ENCODE assay signal across 1 cellular context in the genomic region with DNA sequence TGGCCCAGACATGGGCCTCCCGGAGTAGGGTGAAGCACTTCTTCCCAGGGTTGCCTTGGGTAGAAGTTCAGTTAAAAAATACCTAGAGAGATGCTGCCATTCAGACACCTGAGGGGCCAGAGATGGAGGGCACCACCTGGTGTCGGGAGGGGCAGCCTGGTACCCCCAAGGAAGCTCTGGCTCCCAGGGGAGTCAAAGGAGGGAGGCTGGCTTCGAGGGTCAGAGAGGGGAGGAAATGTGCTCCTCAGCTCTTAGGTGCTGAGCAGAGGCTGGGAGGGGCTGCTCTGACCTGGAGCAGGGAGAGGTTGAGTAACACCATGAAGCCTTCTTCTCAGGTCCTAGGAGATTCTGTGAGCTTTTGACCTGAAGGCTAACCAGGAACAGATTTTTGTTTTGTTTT.
TF ChIP-seq lines count a peak whose summit lies in the region.

No MANE protein-coding gene starts in this region.

TF ChIP-seq in GM12878, 131 proteins besides CTCF, POLR2A, EP300 and RAD21:
- TF ChIP-seq MEF2B (IDR thresholded peaks at IDR 0.05; ENCODE audit: partially characterized antibody, poor library complexity, severe bottlenecking) (no peak), NR2C2 (IDR thresholded peaks at IDR 0.05; ENCODE audit: borderline replicate concordance, control insufficient read depth, insufficient read length, low read depth) (no peak), BRCA1 (IDR thresholded peaks at IDR 0.05; ENCODE audit: low read depth, low read length) (no peak), ESRRA (IDR thresholded peaks at IDR 0.05; ENCODE audit: low read length) (no peak), HCFC1 (IDR thresholded peaks at IDR 0.05; ENCODE audit: low read length) (no peak), CBFB (IDR thresholded peaks at IDR 0.05; ENCODE audit: low read depth) (no peak), TCF3 (IDR thresholded peaks at IDR 0.05; ENCODE audit: borderline replicate concordance, insufficient read depth, low read depth, low read length) (no peak), FOXM1 (IDR thresholded peaks at IDR 0.05; ENCODE audit: low read depth, low read length) (no peak), ETV6 (conservative IDR thresholded peaks at IDR 0.05 in 1 of 2, IDR thresholded peaks at IDR 0.05 in 1 of 2; ENCODE audit: borderline replicate concordance in 1 of 2, low read depth in 1 of 2) (no peak), SUZ12 (IDR thresholded peaks at IDR 0.05; ENCODE audit: unreplicated experiment) (no peak), SREBF2 (IDR thresholded peaks at IDR 0.05; ENCODE audit: low read length) (no peak), PML (IDR thresholded peaks at IDR 0.05; ENCODE audit: low read length) (no peak), IKZF1 (conservative IDR thresholded peaks at IDR 0.05) (no peak), RAD51 (IDR thresholded peaks at IDR 0.05) (no peak), YY1 (IDR thresholded peaks at IDR 0.05; ENCODE audit: low read depth, low read length) (no peak), SP1 (IDR thresholded peaks at IDR 0.05; ENCODE audit: low read depth, low read length) (no peak), NBN (IDR thresholded peaks at IDR 0.05) (no peak), HDGF (IDR thresholded peaks at IDR 0.05) (no peak), MYB (IDR thresholded peaks at IDR 0.05; ENCODE audit: borderline replicate concordance, low read depth, low read length) (no peak)
- TF ChIP-seq, protein P1, sequence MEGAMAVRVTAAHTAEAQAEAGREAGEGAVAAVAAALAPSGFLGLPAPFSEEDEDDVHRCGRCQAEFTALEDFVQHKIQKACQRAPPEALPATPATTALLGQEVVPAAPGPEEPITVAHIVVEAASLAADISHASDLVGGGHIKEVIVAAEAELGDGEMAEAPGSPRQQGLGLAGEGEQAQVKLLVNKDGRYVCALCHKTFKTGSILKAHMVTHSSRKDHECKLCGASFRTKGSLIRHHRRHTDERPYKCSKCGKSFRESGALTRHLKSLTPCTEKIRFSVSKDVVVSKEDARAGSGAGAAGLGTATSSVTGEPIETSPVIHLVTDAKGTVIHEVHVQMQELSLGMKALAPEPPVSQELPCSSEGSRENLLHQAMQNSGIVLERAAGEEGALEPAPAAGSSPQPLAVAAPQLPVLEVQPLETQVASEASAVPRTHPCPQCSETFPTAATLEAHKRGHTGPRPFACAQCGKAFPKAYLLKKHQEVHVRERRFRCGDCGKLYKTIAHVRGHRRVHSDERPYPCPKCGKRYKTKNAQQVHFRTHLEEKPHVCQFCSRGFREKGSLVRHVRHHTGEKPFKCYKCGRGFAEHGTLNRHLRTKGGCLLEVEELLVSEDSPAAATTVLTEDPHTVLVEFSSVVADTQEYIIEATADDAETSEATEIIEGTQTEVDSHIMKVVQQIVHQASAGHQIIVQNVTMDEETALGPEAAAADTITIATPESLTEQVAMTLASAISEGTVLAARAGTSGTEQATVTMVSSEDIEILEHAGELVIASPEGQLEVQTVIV (IDR thresholded peaks at IDR 0.05; ENCODE audit: borderline replicate concordance, partially characterized antibody), result no peak
TF ChIP-seq in GM12878: peak in this region for 0.
